8 cellular contexts compared by ENCODE assay signal in the genomic region with DNA sequence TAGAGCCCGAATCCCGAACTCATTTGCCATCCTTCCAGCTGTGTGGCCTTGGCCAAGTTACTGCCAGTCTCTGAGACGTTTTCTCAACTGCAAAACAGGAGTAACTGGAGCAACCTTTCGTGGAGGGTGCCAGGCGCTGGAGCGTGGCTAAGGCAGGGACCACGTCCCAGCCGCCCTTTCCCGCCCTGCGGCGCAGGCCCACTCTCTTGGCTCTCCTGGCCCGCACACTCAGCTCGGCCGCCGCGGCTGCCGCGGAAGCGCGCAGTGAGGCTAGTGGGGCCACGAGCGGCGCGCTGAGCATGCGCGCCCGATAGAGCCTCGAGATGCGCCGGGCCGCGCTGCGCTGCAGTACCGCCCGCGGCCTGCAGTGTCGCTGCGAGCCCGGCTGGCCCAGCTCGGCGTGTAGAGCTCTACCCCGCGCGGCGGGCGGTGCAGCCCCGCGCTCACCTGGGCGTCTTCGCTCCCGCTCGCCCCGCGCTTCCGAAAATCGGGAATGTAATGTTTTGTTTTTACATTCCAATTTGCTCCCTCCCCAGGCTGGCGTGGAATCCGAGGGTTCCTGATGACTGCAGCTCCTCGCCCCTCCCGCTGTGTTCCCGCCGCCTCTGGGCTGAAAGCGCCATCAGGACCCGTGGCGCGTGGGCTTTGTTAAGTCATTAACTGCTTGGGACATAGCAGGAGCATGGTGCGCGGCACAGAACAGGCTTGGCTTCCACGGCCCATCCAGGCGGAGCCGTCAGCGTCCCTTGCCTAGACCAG. TPM values are rescaled to one million over a fixed set of nuclear protein-coding genes. Genes with fewer than 3 reads are reported as not detected.
DNase-seq lines count a peak whose midpoint lies in the region; ATAC-seq lines count a peak whose summit lies in the region.

No MANE protein-coding gene starts in this region.

- peaks cover 5% of the 10 kb centered on the region for H3K36me3 Mint-ChIP-seq in memory B cell

- H3K4me1 Mint-ChIP-seq in memory B cell = peaks cover 13% of the 10 kb centered on the region

- DNase-seq in EH (ENCODE audit: low read depth) = peak; percentile 69
- DNase-seq in KG1 (lab: John Stamatoyannopoulos, UW) = peak; percentile 66
- DNase-seq in activated CD4-positive, alpha-beta T cell treated with anti-CD3 and anti-CD28 coated beads, Interleukin-2, amount 50 U/mL, for 24 hours (ENCODE audit: low read depth in 1 of 2, low spot score in 1 of 2) = peak; percentile 52 to 59
- DNase-seq in ecto neural progenitor cell (ENCODE audit: low spot score) = peak; percentile 83
- peak; percentile 81 to 84 for DNase-seq in memory B cell (ENCODE audit: low spot score in 2 of 2)
- DNase-seq in stimulated activated CD8-positive, alpha-beta memory T cell treated with anti-CD3 and anti-CD28 coated beads, Interleukin-2, amount 100 ng/mL, for 1 hour (ENCODE audit: low read depth in 2 of 2) = peak; percentile 46 to 55
- DNase-seq in H4 (ENCODE audit: low spot score) = no peak

- ATAC-seq in GM21576 (IDR thresholded peaks at IDR 0.05; ENCODE audit: unreplicated experiment) (peak; percentile 71), memory B cell (ENCODE audit: low read depth) (peak; percentile 67)

- H3K27me3 Mint-ChIP-seq in memory B cell = peaks cover 25% of the 10 kb centered on the region

- H3K27ac Mint-ChIP-seq in memory B cell = no peak overlapping the region

- H3K9me3 Mint-ChIP-seq in memory B cell = peaks cover 4% of the 10 kb centered on the region

- H3K4me3 Mint-ChIP-seq in memory B cell = peak overlapping the region; percentile 71

RNA-seq across cellular contexts. Expression of a gene that starts 4.0 kb away (rescaled TPM):
- total RNA-seq in H4 (2014; rRNA removed; shearing (Covaris generic)) = 25.9 and 36.7 TPM in 2 replicates
